27 cellular contexts compared by ENCODE assay signal in genomic region chr9:133470988-133471387, GRCh38. TPM values are rescaled to one million over a fixed set of nuclear protein-coding genes. Genes with fewer than 3 reads are reported as not detected.
DNase-seq lines count a peak whose midpoint lies in the region; ATAC-seq and TF ChIP-seq lines count a peak whose summit lies in the region.
"Had no signal": no experiment of that assay in that cellular context is flagged by ENCODE, and none has a peak within 500 bp of the region (broad histone marks: within the 10 kb centered on the region; RNA-seq: fewer than 3 reads in every experiment).

No MANE protein-coding gene starts in this region.

- H3K36me3 ChIP-seq in IMR-90 (ENCODE audit: control insufficient read depth, insufficient read depth, low read length) (peaks cover 3% of the 10 kb centered on the region; the same call in 1 of the 2 replicates), mucosa of descending colon (ENCODE audit: low read depth) (no peaks in the 10 kb centered on the region)
- H3K36me3 ChIP-seq: gastrocnemius medialis had no signal

- H4K8ac ChIP-seq in IMR-90 (ENCODE audit: low read depth in 2 of 2, low read length in 2 of 2): no peak overlapping the region

- no peak overlapping the region for H3K4ac ChIP-seq in IMR-90 (ENCODE audit: low read depth, low read length)

- H2AK9ac ChIP-seq in IMR-90 (replicated peaks; ENCODE audit: low read depth, low read length, poor library complexity): peak overlapping the region; percentile 37

- no peak overlapping the region for H2BK20ac ChIP-seq in IMR-90 (ENCODE audit: low read depth, low read length)

- H3K9me3 Mint-ChIP-seq in CD14-positive monocyte (no peaks in the 10 kb centered on the region), mesothelial cell of epicardium (no peaks in the 10 kb centered on the region)
- no peaks in the 10 kb centered on the region for H3K9me3 Mint-ChIP-seq in dendritic cell treated with granulocyte-macrophage colony-stimulating factor and Interleukin-4, amounts not matched to agents 40 ng/mL and 50 ng/mL, for 4 days
- H3K9me3 Mint-ChIP-seq: activated CD4-positive, alpha-beta T cell treated with anti-CD3 and anti-CD28 coated beads, Interleukin-2, amount 10 ng/mL, durations not matched to agents 7 days and 5 days; activated naive CD4-positive, alpha-beta T cell treated with anti-CD3 and anti-CD28 coated beads, Interleukin-2, amount 50 U/mL, for 72 hours; CD8-positive, alpha-beta memory T cell; WTC11 had no signal

- 74% methylated on average over 4 of the region's 7 CpGs; no CpG with 5 or more reads in 1 of the 2 experiments for WGBS in IMR-90 (ENCODE audit: extremely low coverage in 2 of 2, insufficient read length in 1 of 2), 2 experiments

- TF ChIP-seq CTCF in CD14-positive monocyte (IDR thresholded peaks at IDR 0.05) (no peak), IMR-90 (conservative IDR thresholded peaks at IDR 0.05; ENCODE audit: low read depth, low read length) (no peak), mucosa of descending colon (IDR thresholded peaks at IDR 0.05) (no peak), mesothelial cell of epicardium (IDR thresholded peaks at IDR 0.05; ENCODE audit: unreplicated experiment) (no peak), GM20000 (IDR thresholded peaks at IDR 0.05; ENCODE audit: extremely low read depth, missing control alignments) (no peak)

- no peak for TF ChIP-seq RAD21 in IMR-90 (IDR thresholded peaks at IDR 0.05; ENCODE audit: low read length)

- POLR2A ChIA-PET in IMR-90 (lab: Charles Lee; ENCODE audit: unreplicated experiment): no interaction called here

- H3K27me3 ChIP-seq in IMR-90 (ENCODE audit: control insufficient read depth, insufficient read depth, low read length): no peaks in the 10 kb centered on the region
- H3K27me3 ChIP-seq: gastrocnemius medialis, pancreas, right atrium auricular region, tibial artery had no signal

- H3K9ac ChIP-seq in IMR-90 (ENCODE audit: low read depth, low read length): no peak overlapping the region

- no peaks in the 10 kb centered on the region for H4K20me1 ChIP-seq in IMR-90 (ENCODE audit: insufficient read depth, low read length)

- in situ Hi-C loops in IMR-90 (cut with MboI; ENCODE audit: low sequenced_read_pairs): no loop called here

- CTCF ChIA-PET in IMR-90 (lab: Yijun Ruan, JAX): no interaction called here

- H4K5ac ChIP-seq in IMR-90 (ENCODE audit: low read depth, low read length): no peak overlapping the region

- H3K4me1 Mint-ChIP-seq in CD14-positive monocyte (peaks cover 44% of the 10 kb centered on the region), mesothelial cell of epicardium (no peaks in the 10 kb centered on the region)
- H3K4me1 Mint-ChIP-seq in dendritic cell treated with granulocyte-macrophage colony-stimulating factor and Interleukin-4, amounts not matched to agents 40 ng/mL and 50 ng/mL, for 4 days (ENCODE audit: low read depth): peaks cover 66% of the 10 kb centered on the region

- peak overlapping the region in 4 of 7 donors; percentile 63 to 88 (median 84) for H3K27ac Mint-ChIP-seq in CD14-positive monocyte
- H3K27ac Mint-ChIP-seq in dendritic cell treated with granulocyte-macrophage colony-stimulating factor and Interleukin-4, amounts not matched to agents 40 ng/mL and 50 ng/mL, for 4 days: peak overlapping the region; percentile 71
- no peak overlapping the region for H3K27ac Mint-ChIP-seq in mesothelial cell of epicardium
- H3K27ac Mint-ChIP-seq: activated CD4-positive, alpha-beta T cell treated with anti-CD3 and anti-CD28 coated beads, Interleukin-2, amount 10 ng/mL, durations not matched to agents 7 days and 5 days; activated naive CD4-positive, alpha-beta T cell treated with anti-CD3 and anti-CD28 coated beads, Interleukin-2, amount 50 U/mL, for 72 hours; CD8-positive, alpha-beta memory T cell had no signal

- H3K18ac ChIP-seq in IMR-90 (ENCODE audit: low read depth, low read length): no peak overlapping the region

- intact Hi-C loops in CD14-positive monocyte (cut with micrococcal nuclease) (loop anchor here in 1 of 2 donors (10.0 kb wide), 1 partner anchor 554 kb away; the partner anchor contains the start of gene BRD3OS), IMR-90 (cut with micrococcal nuclease) (no loop called here), mucosa of descending colon (cut with DNase I, micrococcal nuclease) (no loop called here)
- intact Hi-C loops in dendritic cell treated with granulocyte-macrophage colony-stimulating factor and Interleukin-4, amounts not matched to agents 40 ng/mL and 50 ng/mL, for 4 days (cut with micrococcal nuclease): no loop called here

- no peak overlapping the region for H3K4me2 ChIP-seq in IMR-90 (ENCODE audit: low read depth, low read length)

- no TSS peak for BruUV-seq in IMR-90 (replicated peaks; lab: Mats Ljungman, UMichigan)

- H3K14ac ChIP-seq in IMR-90 (replicated peaks; ENCODE audit: low read depth, low read length): no peak overlapping the region

- H3K56ac ChIP-seq in IMR-90 (ENCODE audit: extremely low read depth, insufficient read depth, low read length): no peak overlapping the region

- H3K4me3 ChIP-seq in IMR-90 (ENCODE audit: insufficient read depth, low read depth, low read length): no peak overlapping the region
- no peak overlapping the region for H3K4me3 ChIP-seq in mucosa of descending colon
- H3K4me3 ChIP-seq: gastrocnemius medialis, lung, pancreas, right atrium auricular region, tibial artery had no signal

- no peak overlapping the region for H2AK5ac ChIP-seq in IMR-90 (ENCODE audit: low read depth, low read length)

- no peak for TF ChIP-seq POLR2A in IMR-90 (IDR thresholded peaks at IDR 0.05; ENCODE audit: low read depth, low read length)

- dilution Hi-C loops in IMR-90 (cut with HindIII; ENCODE audit: low sequenced_read_pairs, unreplicated experiment): no loop called here

- H4K91ac ChIP-seq in IMR-90 (ENCODE audit: insufficient read depth, low read depth, low read length): no peak overlapping the region

- no peak overlapping the region for H2AFZ ChIP-seq in IMR-90 (replicated peaks; ENCODE audit: low read length, poor library complexity)

- H2BK120ac ChIP-seq in IMR-90 (ENCODE audit: low read depth, low read length): no peak overlapping the region

- no peak overlapping the region for H2BK15ac ChIP-seq in IMR-90 (ENCODE audit: low read depth, low read length)

- H3K27ac ChIP-seq in IMR-90 (ENCODE audit: insufficient read depth, low read length): no peak overlapping the region
- H3K27ac ChIP-seq: gastrocnemius medialis, pancreas, right atrium auricular region, tibial artery had no signal

- no peaks in the 10 kb centered on the region for H3K79me1 ChIP-seq in IMR-90 (ENCODE audit: low read depth in 1 of 2, low read length in 2 of 2)

- H3K4me1 ChIP-seq in IMR-90 (ENCODE audit: control insufficient read depth, insufficient read depth, low read length) (no peaks in the 10 kb centered on the region), mucosa of descending colon (ENCODE audit: low read depth) (peaks cover 22% of the 10 kb centered on the region)
- H3K4me1 ChIP-seq: gastrocnemius medialis, right atrium auricular region, tibial artery had no signal

- no peak overlapping the region for H3K23ac ChIP-seq in IMR-90 (ENCODE audit: low read depth, low read length)

- no peak for DNase-seq in CD14-positive monocyte (ENCODE audit: low spot score)
- DNase-seq in IMR-90: no peak
- DNase-seq in mucosa of descending colon: no peak
- no peak for DNase-seq in mesothelial cell of epicardium (ENCODE audit: low spot score in 2 of 2, unreplicated experiment in 2 of 2)
- no peak for DNase-seq in GM20000 (ENCODE audit: low spot score)
- no peak for DNase-seq in DMS 273 treated with DMSO at 0.1 percent for 48 hours (lab: John Stamatoyannopoulos, UW)
- no peak for DNase-seq in inferior parietal cortex (ENCODE audit: extremely low spot score)
- DNase-seq: activated CD4-positive, alpha-beta T cell treated with anti-CD3 and anti-CD28 coated beads, Interleukin-2, amount 10 ng/mL, durations not matched to agents 7 days and 5 days; activated effector memory CD4-positive, alpha-beta T cell treated with Interleukin-2 at 50 U/mL for 16 hours; CD8-positive, alpha-beta memory T cell; gastrocnemius medialis; kidney glomerular epithelial cell; NCI-H1048; NCI-H1694; NCI-H510A treated with DMSO at 0.1 percent for 48 hours; PC-3; Right ventricle myocardium superior; T-helper 9 cell; tibial artery had no signal

- H3K27me3 Mint-ChIP-seq in CD14-positive monocyte (ENCODE audit: low read depth in 3 of 3) (peaks cover 0 to 3% (median 1%) of the 10 kb centered on the region in 3 donors), mesothelial cell of epicardium (ENCODE audit: low read depth) (no peaks in the 10 kb centered on the region)
- H3K27me3 Mint-ChIP-seq in dendritic cell treated with granulocyte-macrophage colony-stimulating factor and Interleukin-4, amounts not matched to agents 40 ng/mL and 50 ng/mL, for 4 days: no peaks in the 10 kb centered on the region
- H3K27me3 Mint-ChIP-seq: activated CD4-positive, alpha-beta T cell treated with anti-CD3 and anti-CD28 coated beads, Interleukin-2, amount 10 ng/mL, durations not matched to agents 7 days and 5 days; CD8-positive, alpha-beta memory T cell had no signal

- ATAC-seq in IMR-90 (ENCODE audit: low read depth) (no peak), mucosa of descending colon (peak; percentile 38)
- ATAC-seq: activated naive CD4-positive, alpha-beta T cell treated with anti-CD3 and anti-CD28 coated beads, Interleukin-2, amount 50 U/mL, for 72 hours; gastrocnemius medialis; PC-3 had no signal

- H2BK5ac ChIP-seq in IMR-90 (ENCODE audit: low read depth, low read length, poor library complexity, severe bottlenecking): no peak overlapping the region

- H3K9me3 ChIP-seq in IMR-90 (ENCODE audit: control insufficient read depth, insufficient read depth, low read length) (no peaks in the 10 kb centered on the region), mucosa of descending colon (no peaks in the 10 kb centered on the region)
- H3K9me3 ChIP-seq: gastrocnemius medialis, pancreas, right atrium auricular region, tibial artery had no signal

- H3K9me1 ChIP-seq in IMR-90 (ENCODE audit: insufficient read depth, low read length): no peaks in the 10 kb centered on the region

- H3K4me3 Mint-ChIP-seq in CD14-positive monocyte (peak overlapping the region in 1 of 2 donors; percentile 42), mesothelial cell of epicardium (no peak overlapping the region)
- H3K4me3 Mint-ChIP-seq in dendritic cell treated with granulocyte-macrophage colony-stimulating factor and Interleukin-4, amounts not matched to agents 40 ng/mL and 50 ng/mL, for 4 days: no peak overlapping the region
- H3K4me3 Mint-ChIP-seq: activated CD4-positive, alpha-beta T cell treated with anti-CD3 and anti-CD28 coated beads, Interleukin-2, amount 10 ng/mL, durations not matched to agents 7 days and 5 days; CD8-positive, alpha-beta memory T cell; WTC11 had no signal

- H3K36me3 Mint-ChIP-seq in CD14-positive monocyte (peaks cover 25 to 42% of the 10 kb centered on the region in 2 donors), mesothelial cell of epicardium (peaks cover 3% of the 10 kb centered on the region)
- peaks cover 53% of the 10 kb centered on the region for H3K36me3 Mint-ChIP-seq in dendritic cell treated with granulocyte-macrophage colony-stimulating factor and Interleukin-4, amounts not matched to agents 40 ng/mL and 50 ng/mL, for 4 days (ENCODE audit: low read depth)
- H3K36me3 Mint-ChIP-seq: activated naive CD4-positive, alpha-beta T cell treated with anti-CD3 and anti-CD28 coated beads, Interleukin-2, amount 50 U/mL, for 72 hours had no signal

RNA-seq across cellular contexts. Expression of gene SLC2A6, which starts 7.9 kb away (rescaled TPM):
- polyA plus RNA-seq in CD14-positive monocyte (10 to 100 TPM; 43.2 to 60.4 TPM), IMR-90 (2012; rRNA removed) (8.5 and 9.3 TPM in 2 replicates)
- total RNA-seq in IMR-90 (2012; rRNA removed) (2.9 and 3.1 TPM in 2 replicates), mucosa of descending colon (1 to 10 TPM; 2.6 to 5.3 (median 2.8) TPM), mesothelial cell of epicardium (8.2 to 9.0 TPM (median 8.2 TPM) in 3 replicates)
- polyA plus RNA-seq in IMR-90 (2012; cell fraction: cytosol; rRNA removed): 3.0 and 11.7 TPM in 2 replicates
- polyA plus RNA-seq in IMR-90 (2012; cell fraction: nucleus; rRNA removed; ENCODE audit: low replicate concordance): 8.5 and 22.8 TPM in 2 replicates

RNA-seq across cellular contexts. Expression of gene CACFD1, which starts 11.2 kb away (rescaled TPM):
- polyA plus RNA-seq in CD14-positive monocyte: 1 to 10 TPM; 5.0 to 5.1 TPM
- 1.9 and 2.0 TPM in 2 replicates for total RNA-seq in IMR-90 (2012; rRNA removed)
- 5.9 and 6.6 TPM in 2 replicates for polyA plus RNA-seq in IMR-90 (2012; rRNA removed)
- 7.2 and 9.9 TPM in 2 replicates for polyA plus RNA-seq in IMR-90 (2012; cell fraction: cytosol; rRNA removed)
- 10.0 and 21.9 TPM in 2 replicates for polyA plus RNA-seq in IMR-90 (2012; cell fraction: nucleus; rRNA removed; ENCODE audit: low replicate concordance)
- 10 to 100 TPM; 42.7 to 84.2 (median 54.1) TPM for total RNA-seq in mucosa of descending colon
- 35.4 to 44.5 TPM (median 40.2 TPM) in 3 replicates for total RNA-seq in mesothelial cell of epicardium

RNA-seq across cellular contexts. Expression of gene ADAMTS13, which starts 48.8 kb away (rescaled TPM):
- polyA plus RNA-seq in CD14-positive monocyte: not detected
- total RNA-seq in IMR-90 (2012; rRNA removed): under 0.01 and 0.18 TPM in 2 replicates
- 2.8 and 3.1 TPM in 2 replicates for polyA plus RNA-seq in IMR-90 (2012; rRNA removed)
- polyA plus RNA-seq in IMR-90 (2012; cell fraction: cytosol; rRNA removed): 0.54 and 3.1 TPM in 2 replicates
- 19.2 and 39.9 TPM in 2 replicates for polyA plus RNA-seq in IMR-90 (2012; cell fraction: nucleus; rRNA removed; ENCODE audit: low replicate concordance)
- total RNA-seq in mucosa of descending colon: 1 to 10 TPM; 3.3 to 5.0 (median 3.6) TPM
- 20.7 to 21.6 TPM (median 21.3 TPM) in 3 replicates for total RNA-seq in mesothelial cell of epicardium

RNA-seq across cellular contexts. Expression of gene REXO4, which starts 53.2 kb away (rescaled TPM):
- polyA plus RNA-seq in CD14-positive monocyte (1 to 10 TPM; 3.0 to 4.2 TPM), IMR-90 (2012; rRNA removed) (21.8 and 23.1 TPM in 2 replicates)
- total RNA-seq in IMR-90 (2012; rRNA removed) (16.1 and 18.3 TPM in 2 replicates), mucosa of descending colon (10 to 100 TPM; 18.7 to 26.0 (median 20.1) TPM), mesothelial cell of epicardium (26.1 to 28.2 TPM (median 27.0 TPM) in 3 replicates)
- 25.2 and 26.4 TPM in 2 replicates for polyA plus RNA-seq in IMR-90 (2012; cell fraction: cytosol; rRNA removed)
- polyA plus RNA-seq in IMR-90 (2012; cell fraction: nucleus; rRNA removed; ENCODE audit: low replicate concordance): 13.2 and 18.6 TPM in 2 replicates

RNA-seq across cellular contexts. Expression of gene MYMK, which starts 53.8 kb away (rescaled TPM):
- not detected for polyA plus RNA-seq in CD14-positive monocyte
- total RNA-seq in IMR-90 (2012; rRNA removed): not detected in 2 replicates
- not detected in 2 replicates for polyA plus RNA-seq in IMR-90 (2012; rRNA removed)
- not detected in 2 replicates for polyA plus RNA-seq in IMR-90 (2012; cell fraction: cytosol; rRNA removed)
- not detected in 2 replicates for polyA plus RNA-seq in IMR-90 (2012; cell fraction: nucleus; rRNA removed; ENCODE audit: low replicate concordance)
- not detected for total RNA-seq in mucosa of descending colon
- not detected in 3 replicates for total RNA-seq in mesothelial cell of epicardium
- total RNA-seq: activated CD4-positive, alpha-beta T cell treated with anti-CD3 and anti-CD28 coated beads, Interleukin-2, amount 10 ng/mL, durations not matched to agents 7 days and 5 days; activated CD8-positive, alpha-beta memory T cell treated with anti-CD3 and anti-CD28 coated beads for 36 hours; activated naive CD4-positive, alpha-beta T cell treated with anti-CD3 and anti-CD28 coated beads, Interleukin-2, amount 50 U/mL, for 72 hours; CD8-positive, alpha-beta memory T cell; gastrocnemius medialis; lung; pancreas; PC-3; right atrium auricular region; Right ventricle myocardium superior; WTC11 had no signal
- polyA plus RNA-seq: CD8-positive, alpha-beta memory T cell; lung; neural cell; pancreas had no signal

Comparison
In these comparisons a context has a peak if more than half of its experiments do, and no peak if none do; other contexts are left out.
1. RNA of gene CACFD1, which starts 11.2 kb away (total RNA-seq): 42.7 to 84.2 TPM in mucosa of descending colon and 35.4 to 44.5 TPM in mesothelial cell of epicardium; 1.9 to 2.0 TPM in IMR-90; every median in the first group is over 10 times any median in the second.